Comparison of ENCODE assay signal across 8 cellular contexts in genomic region chr3:54121404-54122045, GRCh38. TPM values are rescaled to one million over a fixed set of nuclear protein-coding genes. Genes with fewer than 3 reads are reported as not detected.
DNase-seq lines count a peak whose midpoint lies in the region; ATAC-seq, FAIRE-seq and TF ChIP-seq lines count a peak whose summit lies in the region.

No MANE protein-coding gene starts in this region.

- H3K9me3 Mint-ChIP-seq in activated CD4-positive, alpha-beta T cell treated with anti-CD3 and anti-CD28 coated beads, Interleukin-2, amount 10 ng/mL, durations not matched to agents 7 days and 5 days = no peaks in the 10 kb centered on the region

- H3K4me1 ChIP-seq in endothelial cell of umbilical vein (ENCODE audit: control insufficient read depth, extremely low read depth, insufficient read depth, low read length) (no peaks in the 10 kb centered on the region), neuron (ENCODE audit: insufficient read depth, low read length) (peaks cover 8% of the 10 kb centered on the region)

- peak; percentile 65 for DNase-seq in COLO668 (lab: John Stamatoyannopoulos, UW; ENCODE audit: unreplicated experiment)
- DNase-seq in endothelial cell of umbilical vein (ENCODE audit: low read depth, low spot score) = no peak
- no peak for DNase-seq in activated CD4-positive, alpha-beta T cell treated with anti-CD3 and anti-CD28 coated beads, Interleukin-2, amount 10 ng/mL, durations not matched to agents 7 days and 5 days
- DNase-seq in NCI-H2081 treated with DMSO at 0.1 percent for 48 hours (lab: John Stamatoyannopoulos, UW) = no peak
- no peak for DNase-seq in NCI-H2196 (lab: John Stamatoyannopoulos, UW; ENCODE audit: unreplicated experiment)

- no peaks in the 10 kb centered on the region for H3K9me1 ChIP-seq in endothelial cell of umbilical vein (replicated peaks; ENCODE audit: control insufficient read depth, extremely low read depth, insufficient read depth, low read length)

- H2AFZ ChIP-seq in endothelial cell of umbilical vein (ENCODE audit: low read depth, low read length) (no peak overlapping the region), neuron (ENCODE audit: low read depth, low read length) (peak overlapping the region; percentile 68)

- no peak overlapping the region for H3K4me2 ChIP-seq in endothelial cell of umbilical vein (ENCODE audit: insufficient read depth, low read length)

- CTCF ChIA-PET in endothelial cell of umbilical vein (lab: Charles Lee) = no interaction called here
- CTCF ChIA-PET in activated CD4-positive, alpha-beta T cell treated with anti-CD3 and anti-CD28 coated beads, Interleukin-2, amount 10 ng/mL, durations not matched to agents 7 days and 5 days (lab: Charles Lee) = no interaction called here

- no peaks in the 10 kb centered on the region for H4K20me1 ChIP-seq in endothelial cell of umbilical vein (replicated peaks; ENCODE audit: control insufficient read depth, extremely low read depth, insufficient read depth, low read length)

- no peaks in the 10 kb centered on the region for H3K36me3 Mint-ChIP-seq in activated CD4-positive, alpha-beta T cell treated with anti-CD3 and anti-CD28 coated beads, Interleukin-2, amount 10 ng/mL, durations not matched to agents 7 days and 5 days (ENCODE audit: low read depth)

- intact Hi-C loops in endothelial cell of umbilical vein (cut with micrococcal nuclease) = no loop called here

- H3K27ac ChIP-seq in endothelial cell of umbilical vein (ENCODE audit: insufficient read depth, low read depth, low read length) = no peak overlapping the region

- no peak overlapping the region for H3K9ac ChIP-seq in endothelial cell of umbilical vein (replicated peaks; ENCODE audit: extremely low read depth, insufficient read depth, low read length)

- no peaks in the 10 kb centered on the region for H3K79me2 ChIP-seq in endothelial cell of umbilical vein (ENCODE audit: control insufficient read depth, insufficient read depth, low read length)

- no peak overlapping the region for H3K27ac Mint-ChIP-seq in activated CD4-positive, alpha-beta T cell treated with anti-CD3 and anti-CD28 coated beads, Interleukin-2, amount 10 ng/mL, durations not matched to agents 7 days and 5 days

- H3K9me3 ChIP-seq in endothelial cell of umbilical vein (replicated peaks; ENCODE audit: control insufficient read depth, insufficient read depth, low read length) (no peaks in the 10 kb centered on the region), neuron (ENCODE audit: low read length) (no peaks in the 10 kb centered on the region)

- dilution Hi-C loops in endothelial cell of umbilical vein (cut with MboI; ENCODE audit: extremely low pct_ligation_motif_present, low sequenced_read_pairs) = no loop called here

- ATAC-seq in HG03103 (IDR thresholded peaks at IDR 0.05; ENCODE audit: low read depth, unreplicated experiment) (peak; percentile 21), HG02852 (IDR thresholded peaks at IDR 0.05; ENCODE audit: unreplicated experiment) (no peak)

- H3K27me3 ChIP-seq in endothelial cell of umbilical vein (ENCODE audit: control insufficient read depth in 2 of 2, insufficient read depth in 2 of 2, low read length in 2 of 2) (peaks cover 29 to 37% of the 10 kb centered on the region in 2 experiments), neuron (ENCODE audit: insufficient read depth, low read length) (peaks cover 68% of the 10 kb centered on the region)

- no peak for TF ChIP-seq CTCF in endothelial cell of umbilical vein (IDR thresholded peaks at IDR 0.05; ENCODE audit: extremely low read depth in 1 of 2, insufficient read depth in 1 of 2, low read depth in 1 of 2, low read length in 2 of 2)

- TF ChIP-seq POLR2A in endothelial cell of umbilical vein (IDR thresholded peaks at IDR 0.05; ENCODE audit: low read depth, low read length) = no peak

- no peak for FAIRE-seq in endothelial cell of umbilical vein (lab: Jason Lieb, UNC)

- no TSS peak for BruUV-seq in endothelial cell of umbilical vein (replicated peaks; lab: Mats Ljungman, UMichigan)

- H3K36me3 ChIP-seq in endothelial cell of umbilical vein (ENCODE audit: control insufficient read depth in 2 of 2, extremely low read depth in 1 of 2, insufficient read depth in 2 of 2, low read length in 2 of 2) (no peaks in the 10 kb centered on the region), neuron (ENCODE audit: insufficient read depth, low read length) (no peaks in the 10 kb centered on the region)

- H3K4me1 Mint-ChIP-seq in activated CD4-positive, alpha-beta T cell treated with anti-CD3 and anti-CD28 coated beads, Interleukin-2, amount 10 ng/mL, durations not matched to agents 7 days and 5 days = peaks cover 7% of the 10 kb centered on the region

- POLR2A ChIA-PET in endothelial cell of umbilical vein (lab: Charles Lee) = no interaction called here
- POLR2A ChIA-PET in activated CD4-positive, alpha-beta T cell treated with anti-CD3 and anti-CD28 coated beads, Interleukin-2, amount 10 ng/mL, durations not matched to agents 7 days and 5 days (lab: Charles Lee) = no interaction called here

- H3K27me3 Mint-ChIP-seq in activated CD4-positive, alpha-beta T cell treated with anti-CD3 and anti-CD28 coated beads, Interleukin-2, amount 10 ng/mL, durations not matched to agents 7 days and 5 days = peaks cover 43% of the 10 kb centered on the region

- H3K4me3 ChIP-seq in endothelial cell of umbilical vein (replicated peaks in 1 of 3; ENCODE audit: insufficient read depth in 1 of 3, low read depth in 1 of 3, low read length in 3 of 3) (no peak overlapping the region), neuron (ENCODE audit: low read length) (peak overlapping the region; percentile 36)

- no peak overlapping the region for H3K4me3 Mint-ChIP-seq in activated CD4-positive, alpha-beta T cell treated with anti-CD3 and anti-CD28 coated beads, Interleukin-2, amount 10 ng/mL, durations not matched to agents 7 days and 5 days

TF ChIP-seq in endothelial cell of umbilical vein, 7 proteins besides CTCF, POLR2A, EP300 and RAD21:
- TF ChIP-seq EZH2 (IDR thresholded peaks at IDR 0.05; ENCODE audit: borderline replicate concordance, low read depth, low read length, severe bottlenecking) (peak; percentile 70), FOS (IDR thresholded peaks at IDR 0.05; ENCODE audit: borderline replicate concordance, insufficient read depth, low read length) (no peak)

RNA-seq across cellular contexts. Expression of gene CACNA2D3, which starts 0.8 kb away (rescaled TPM):
- total RNA-seq in endothelial cell of umbilical vein = not detected in 2 replicates
- not detected in 2 replicates for polyA plus RNA-seq in endothelial cell of umbilical vein
- not detected in 2 replicates for polyA plus RNA-seq in endothelial cell of umbilical vein (2011; cell fraction: cytosol; rRNA removed)
- polyA plus RNA-seq in endothelial cell of umbilical vein (2011; cell fraction: nucleus; rRNA removed) = not detected in 2 replicates
- not detected in 2 replicates for polyA plus RNA-seq in endothelial cell of umbilical vein (2012)
- not detected in 2 replicates for polyA minus RNA-seq in endothelial cell of umbilical vein
- 3.7 TPM for polyA minus RNA-seq in endothelial cell of umbilical vein (2011; cell fraction: cytosol; rRNA and poly(A)+ RNA removed)
- polyA minus RNA-seq in endothelial cell of umbilical vein (2011; cell fraction: nucleus; rRNA and poly(A)+ RNA removed) = not detected in 2 replicates
- total RNA-seq in activated CD4-positive, alpha-beta T cell treated with anti-CD3 and anti-CD28 coated beads, Interleukin-2, amount 10 ng/mL, durations not matched to agents 7 days and 5 days = not detected
